Comparison of ENCODE assay signal across 37 cellular contexts in the genomic region with DNA sequence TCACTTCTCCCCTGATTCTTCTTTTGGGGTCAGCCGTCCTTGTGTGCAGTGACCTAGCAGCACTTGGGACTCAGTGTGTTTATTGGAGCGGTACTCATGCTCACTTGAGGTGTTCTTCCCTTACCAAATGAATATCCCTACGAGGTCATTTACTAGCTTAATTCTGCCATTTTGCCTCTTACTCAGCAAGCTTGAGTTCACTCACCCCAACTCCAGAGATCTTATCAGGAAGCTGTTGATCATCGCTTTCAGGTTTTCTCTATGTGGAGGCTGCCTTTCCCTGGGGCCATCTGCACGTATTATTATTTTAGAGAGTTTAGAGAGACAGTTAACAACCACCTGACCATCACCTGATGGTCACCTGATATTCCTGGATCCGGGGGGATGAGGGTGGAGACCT.
"Had no signal": no experiment of that assay in that cellular context is flagged by ENCODE, and none has a peak within 500 bp of the region (broad histone marks: within the 10 kb centered on the region; RNA-seq: fewer than 3 reads in every experiment).

No MANE protein-coding gene starts in this region.

- H3K9me3 ChIP-seq: ascending aorta had no signal

- H3K27me3 Mint-ChIP-seq: activated CD4-positive, alpha-beta memory T cell treated with anti-CD3 and anti-CD28 coated beads, Interleukin-2, amount 10 ng/mL, durations not matched to agents 7 days and 5 days; activated CD4-positive, alpha-beta T cell treated with anti-CD3 and anti-CD28 coated beads for 36 hours; activated CD4-positive, alpha-beta T cell treated with anti-CD3 and anti-CD28 coated beads, Interleukin-2, amount 10 ng/mL, durations not matched to agents 7 days and 5 days; activated CD8-positive, alpha-beta memory T cell treated with anti-CD3 and anti-CD28 coated beads, Interleukin-2, amount 10 ng/mL, durations not matched to agents 7 days and 5 days; activated naive CD4-positive, alpha-beta T cell treated with anti-CD3 and anti-CD28 coated beads, Interleukin-2, amount 10 ng/mL, durations not matched to agents 7 days and 5 days; activated naive CD4-positive, alpha-beta T cell treated with anti-CD3 and anti-CD28 coated beads, Interleukin-2, amount 50 U/mL, for 24 hours; activated naive CD8-positive, alpha-beta T cell; activated naive CD8-positive, alpha-beta T cell treated with anti-CD3 and anti-CD28 coated beads, Interleukin-2, amount 10 ng/mL, durations not matched to agents 7 days and 5 days; activated naive CD8-positive, alpha-beta T cell treated with anti-CD3 and anti-CD28 coated beads, Interleukin-2, amount 50 U/mL, for 24 hours; activated T-cell treated with anti-CD3 and anti-CD28 coated beads, Interleukin-2, amount 50 U/mL, for 24 hours; brain; central memory CD8-positive, alpha-beta T cell had no signal

- H3K4me1 Mint-ChIP-seq: activated CD4-positive, alpha-beta memory T cell treated with anti-CD3 and anti-CD28 coated beads, Interleukin-2, amount 10 ng/mL, durations not matched to agents 7 days and 5 days; activated CD4-positive, alpha-beta T cell treated with anti-CD3 and anti-CD28 coated beads for 36 hours; activated CD4-positive, alpha-beta T cell treated with anti-CD3 and anti-CD28 coated beads, Interleukin-2, amount 10 ng/mL, durations not matched to agents 7 days and 5 days; activated CD8-positive, alpha-beta memory T cell treated with anti-CD3 and anti-CD28 coated beads, Interleukin-2, amount 10 ng/mL, durations not matched to agents 7 days and 5 days; activated naive CD4-positive, alpha-beta T cell treated with anti-CD3 and anti-CD28 coated beads, Interleukin-2, amount 10 ng/mL, durations not matched to agents 7 days and 5 days; activated naive CD4-positive, alpha-beta T cell treated with anti-CD3 and anti-CD28 coated beads, Interleukin-2, amount 50 U/mL, for 24 hours; activated naive CD8-positive, alpha-beta T cell treated with anti-CD3 and anti-CD28 coated beads, Interleukin-2, amount 10 ng/mL, durations not matched to agents 7 days and 5 days; activated naive CD8-positive, alpha-beta T cell treated with anti-CD3 and anti-CD28 coated beads, Interleukin-2, amount 50 U/mL, for 24 hours; central memory CD8-positive, alpha-beta T cell had no signal

- H3K36me3 ChIP-seq: ascending aorta, cardiac muscle cell had no signal

- H3K27ac ChIP-seq: ascending aorta, cardiac muscle cell, VCaP had no signal

- DNase-seq: activated CD4-positive, alpha-beta memory T cell treated with anti-CD3 and anti-CD28 coated beads, Interleukin-2, amount 10 ng/mL, durations not matched to agents 7 days and 5 days; activated CD4-positive, alpha-beta T cell treated with anti-CD3 and anti-CD28 coated beads for 1 hour; activated CD4-positive, alpha-beta T cell treated with anti-CD3 and anti-CD28 coated beads for 36 hours; activated CD4-positive, alpha-beta T cell treated with anti-CD3 and anti-CD28 coated beads for 48 hours; activated CD4-positive, alpha-beta T cell treated with anti-CD3 and anti-CD28 coated beads, Interleukin-2, amount 10 ng/mL, durations not matched to agents 7 days and 5 days; activated CD4-positive, alpha-beta T cell treated with anti-CD3 and anti-CD28 coated beads, Interleukin-2, amount 50 U/mL, for 48 hours; activated CD4-positive, CD25-positive, alpha-beta regulatory T cell; activated CD8-positive, alpha-beta memory T cell treated with anti-CD3 and anti-CD28 coated beads for 24 hours; activated CD8-positive, alpha-beta memory T cell treated with anti-CD3 and anti-CD28 coated beads, Interleukin-2, amount 10 ng/mL, durations not matched to agents 7 days and 5 days; activated CD8-positive, alpha-beta memory T cell treated with anti-CD3 and anti-CD28 coated beads, Interleukin-2, amount 50 U/mL, for 48 hours; activated CD8-positive, alpha-beta T cell treated with anti-CD3 and anti-CD28 coated beads, Interleukin-2, amount 10 ng/mL, durations not matched to agents 7 days and 5 days; activated effector memory CD4-positive, alpha-beta T cell treated with Interleukin-2 at 50 U/mL for 16 hours; activated gamma-delta T cell; activated naive CD4-positive, alpha-beta T cell treated with anti-CD3 and anti-CD28 coated beads, Interleukin-2, amount 10 ng/mL, durations not matched to agents 7 days and 5 days; activated naive CD4-positive, alpha-beta T cell treated with Interleukin-2 at 50 U/mL for 16 hours; activated naive CD8-positive, alpha-beta T cell treated with anti-CD3 and anti-CD28 coated beads, Interleukin-2, amount 10 ng/mL, durations not matched to agents 7 days and 5 days; activated naive CD8-positive, alpha-beta T cell treated with anti-CD3 and anti-CD28 coated beads, Interleukin-2, amount 50 U/mL, for 24 hours; activated T-cell treated with anti-CD3 and anti-CD28 coated beads, Interleukin-2, amount 50 U/mL, for 24 hours; activated T-cell treated with anti-CD3 and anti-CD28 coated beads, Interleukin-2, amount 50 U/mL, for 48 hours; amygdala; anterior cingulate cortex; caudate nucleus; cerebellar nuclear complex; T-helper 1 cell; T-helper 2 cell; T-helper 9 cell had no signal

- H3K4me3 Mint-ChIP-seq: activated CD4-positive, alpha-beta memory T cell treated with anti-CD3 and anti-CD28 coated beads, Interleukin-2, amount 10 ng/mL, durations not matched to agents 7 days and 5 days; activated CD4-positive, alpha-beta T cell treated with anti-CD3 and anti-CD28 coated beads for 36 hours; activated CD4-positive, alpha-beta T cell treated with anti-CD3 and anti-CD28 coated beads, Interleukin-2, amount 10 ng/mL, durations not matched to agents 7 days and 5 days; activated CD8-positive, alpha-beta memory T cell treated with anti-CD3 and anti-CD28 coated beads, Interleukin-2, amount 10 ng/mL, durations not matched to agents 7 days and 5 days; activated CD8-positive, alpha-beta T cell treated with anti-CD3 and anti-CD28 coated beads, Interleukin-2, amount 10 ng/mL, durations not matched to agents 7 days and 5 days; activated naive CD4-positive, alpha-beta T cell treated with anti-CD3 and anti-CD28 coated beads, Interleukin-2, amount 10 ng/mL, durations not matched to agents 7 days and 5 days; activated naive CD4-positive, alpha-beta T cell treated with anti-CD3 and anti-CD28 coated beads, Interleukin-2, amount 50 U/mL, for 24 hours; activated naive CD8-positive, alpha-beta T cell; activated naive CD8-positive, alpha-beta T cell treated with anti-CD3 and anti-CD28 coated beads, Interleukin-2, amount 10 ng/mL, durations not matched to agents 7 days and 5 days; activated naive CD8-positive, alpha-beta T cell treated with anti-CD3 and anti-CD28 coated beads, Interleukin-2, amount 50 U/mL, for 24 hours; activated T-cell treated with anti-CD3 and anti-CD28 coated beads, Interleukin-2, amount 50 U/mL, for 24 hours; brain; central memory CD8-positive, alpha-beta T cell; T-helper 1 cell treated with Interleukin-12 subunit alpha and Interleukin-12 subunit beta and Interleukin-4 antibody, amounts not matched to agents 30 μg/mL and 1 μg/mL, for 36 hours; T-helper 2 cell treated with Interferon-gamma antibody and Interleukin-4, amounts not matched to agents 5 μg/mL and 100 μg/mL, for 36 hours had no signal

- H3K27ac Mint-ChIP-seq: activated CD4-positive, alpha-beta memory T cell treated with anti-CD3 and anti-CD28 coated beads, Interleukin-2, amount 10 ng/mL, durations not matched to agents 7 days and 5 days; activated CD4-positive, alpha-beta T cell treated with anti-CD3 and anti-CD28 coated beads for 36 hours; activated CD4-positive, alpha-beta T cell treated with anti-CD3 and anti-CD28 coated beads, Interleukin-2, amount 10 ng/mL, durations not matched to agents 7 days and 5 days; activated CD8-positive, alpha-beta memory T cell treated with anti-CD3 and anti-CD28 coated beads, Interleukin-2, amount 10 ng/mL, durations not matched to agents 7 days and 5 days; activated CD8-positive, alpha-beta T cell treated with anti-CD3 and anti-CD28 coated beads, Interleukin-2, amount 10 ng/mL, durations not matched to agents 7 days and 5 days; activated naive CD4-positive, alpha-beta T cell treated with anti-CD3 and anti-CD28 coated beads, Interleukin-2, amount 10 ng/mL, durations not matched to agents 7 days and 5 days; activated naive CD4-positive, alpha-beta T cell treated with anti-CD3 and anti-CD28 coated beads, Interleukin-2, amount 50 U/mL, for 24 hours; activated naive CD8-positive, alpha-beta T cell; activated naive CD8-positive, alpha-beta T cell treated with anti-CD3 and anti-CD28 coated beads, Interleukin-2, amount 10 ng/mL, durations not matched to agents 7 days and 5 days; activated naive CD8-positive, alpha-beta T cell treated with anti-CD3 and anti-CD28 coated beads, Interleukin-2, amount 50 U/mL, for 24 hours; activated T-cell treated with anti-CD3 and anti-CD28 coated beads, Interleukin-2, amount 50 U/mL, for 24 hours; activated T-helper 2 cell treated with anti-CD3 and anti-CD28 coated beads, Interferon-gamma antibody, Interleukin-2, Interleukin-4, amounts not matched to agents 10 μg/mL and 5 μg/mL and 100 μg/mL, durations not matched to agents 14 hours and 24 hours and 36 hours; T-helper 1 cell treated with Interleukin-12 subunit alpha and Interleukin-12 subunit beta and Interleukin-4 antibody, amounts not matched to agents 30 μg/mL and 1 μg/mL, for 36 hours; T-helper 2 cell treated with Interferon-gamma antibody and Interleukin-4, amounts not matched to agents 5 μg/mL and 100 μg/mL, for 36 hours had no signal

- H3K27me3 ChIP-seq: ascending aorta, cardiac muscle cell had no signal

- H3K4me1 ChIP-seq: ascending aorta had no signal

- H3K36me3 Mint-ChIP-seq: activated CD8-positive, alpha-beta memory T cell treated with anti-CD3 and anti-CD28 coated beads, Interleukin-2, amount 10 ng/mL, durations not matched to agents 7 days and 5 days; activated naive CD4-positive, alpha-beta T cell treated with anti-CD3 and anti-CD28 coated beads, Interleukin-2, amount 10 ng/mL, durations not matched to agents 7 days and 5 days; activated naive CD4-positive, alpha-beta T cell treated with anti-CD3 and anti-CD28 coated beads, Interleukin-2, amount 50 U/mL, for 24 hours; activated naive CD8-positive, alpha-beta T cell; activated naive CD8-positive, alpha-beta T cell treated with anti-CD3 and anti-CD28 coated beads, Interleukin-2, amount 10 ng/mL, durations not matched to agents 7 days and 5 days; brain had no signal

- H3K4me3 ChIP-seq: ascending aorta, cardiac muscle cell had no signal

- ATAC-seq: activated CD4-positive, alpha-beta T cell treated with anti-CD3 and anti-CD28 coated beads for 36 hours; activated CD4-positive, CD25-positive, alpha-beta regulatory T cell treated with anti-CD3 and anti-CD28 coated beads, Interleukin-2, amount 50 U/mL, for 24 hours; activated CD8-positive, alpha-beta memory T cell treated with anti-CD3 and anti-CD28 coated beads, Interleukin-2, amount 10 ng/mL, durations not matched to agents 7 days and 5 days; activated CD8-positive, alpha-beta T cell treated with anti-CD3 and anti-CD28 coated beads, Interleukin-2, amount 10 ng/mL, durations not matched to agents 7 days and 5 days; activated naive CD8-positive, alpha-beta T cell treated with anti-CD3 and anti-CD28 coated beads, Interleukin-2, amount 50 U/mL, for 24 hours had no signal
